ENCODE assay signal across 32 cellular contexts in the genomic region with DNA sequence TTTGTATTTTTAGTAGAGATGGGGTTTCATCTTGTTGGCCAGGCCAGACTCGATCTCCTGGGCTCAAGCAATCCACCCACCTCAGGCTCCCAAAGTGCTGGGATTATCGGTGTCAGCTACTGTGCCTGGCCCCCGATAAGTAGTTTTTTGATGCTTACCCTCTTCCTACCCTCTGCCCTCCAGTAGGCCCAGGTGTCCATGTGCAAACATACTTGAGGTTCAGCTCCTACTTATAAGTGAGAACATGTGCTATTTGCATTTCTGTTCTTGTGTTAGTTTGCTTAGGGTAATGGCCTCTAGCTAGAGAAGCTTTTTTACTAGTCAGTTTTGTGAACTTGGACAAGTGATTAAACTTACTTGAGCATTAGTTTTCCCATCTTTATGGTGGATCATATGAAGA.
"Had no signal": no experiment of that assay in that cellular context is flagged by ENCODE, and none has a peak within 500 bp of the region (broad histone marks: within the 10 kb centered on the region; RNA-seq: fewer than 3 reads in every experiment).

No MANE protein-coding gene starts in this region.

- DNase-seq: Karpas-422, Kasumi-1, KG1, MG63, NCI-H1048, NCI-H1092, NCI-H1092 treated with DMSO at 0.1 percent for 48 hours, NCI-H1105, NCI-H1105 treated with DMSO at 0.1 percent for 48 hours, NCI-H1417, NCI-H1417 treated with DMSO at 0.1 percent for 48 hours, NCI-H1436, NCI-H1436 treated with DMSO at 0.1 percent for 48 hours, NCI-H146, NCI-H1694, NCI-H1694 treated with DMSO at 0.1 percent for 48 hours, NCI-H187, NCI-H187 treated with DMSO at 0.1 percent for 48 hours, NCI-H1930, NCI-H2029, NCI-H2029 treated with DMSO at 0.1 percent for 48 hours, NCI-H2081, NCI-H2081 treated with DMSO at 0.1 percent for 48 hours, NCI-H2107, NCI-H2171, NCI-H2171 treated with DMSO at 0.1 percent for 48 hours, NCI-H2227 treated with DMSO at 0.1 percent for 48 hours, NCI-H226, NCI-H345, NCI-H446, NCI-H446 treated with DMSO at 0.1 percent for 48 hours had no signal

- H3K4me2 ChIP-seq: KMS-11 had no signal

- H3K36me3 ChIP-seq: MG63 had no signal

- H3K4me3 ChIP-seq: MG63 had no signal

- H3K9ac ChIP-seq: KMS-11 had no signal

- H3K9me3 ChIP-seq: MG63 had no signal

- H3K27ac ChIP-seq: KMS-11 had no signal
